ENCODE assay signal across 2 cellular contexts in genomic region chr7:22450013-22450412, GRCh38. TPM values are rescaled to one million over a fixed set of nuclear protein-coding genes. Genes with fewer than 3 reads are reported as not detected.
"Had no signal": no experiment of that assay in that cellular context is flagged by ENCODE, and none has a peak within 500 bp of the region (broad histone marks: within the 10 kb centered on the region; RNA-seq: fewer than 3 reads in every experiment).

No MANE protein-coding gene starts in this region.

RNA-seq across cellular contexts. Expression of gene STEAP1B, which starts 50.0 kb away (rescaled TPM):
- total RNA-seq: HepG2, HT-29 had no signal
